ENCODE assay signal across 1 cellular context in genomic region chr5:612498-613424, GRCh38.
A peak's percentile ranks its signal among the peaks of the same experiment; 100 is the strongest.
TF ChIP-seq lines count a peak whose summit lies in the region.

No MANE protein-coding gene starts in this region.

TF ChIP-seq in K562, 482 proteins besides CTCF, POLR2A, EP300 and RAD21 (continued from another document):
- TF ChIP-seq E2F5 (CRISPR knock-in tag; IDR thresholded peaks at IDR 0.05) (no peak), MAZ (CRISPR knock-in tag; conservative IDR thresholded peaks at IDR 0.05 in 1 of 2, IDR thresholded peaks at IDR 0.05 in 1 of 2) (peak in 1 of 2 experiments; percentile 10; a peak in 1 of 4 replicates), NFATC3 (IDR thresholded peaks at IDR 0.05) (0 out of 2 replicates have a peak, but pooled peaks have one; percentile 28), SMC3 (conservative IDR thresholded peaks at IDR 0.05; ENCODE audit: insufficient read depth, low read depth, low read length) (no peak), ZNF444 (CRISPR knock-in tag; IDR thresholded peaks at IDR 0.05) (no peak), ZSCAN29 (IDR thresholded peaks at IDR 0.05) (peak; percentile 94), CBFA2T3 (IDR thresholded peaks at IDR 0.05) (no peak), ETV5 (CRISPR knock-in tag; IDR thresholded peaks at IDR 0.05; ENCODE audit: low read depth) (peak; percentile 68; the same call in 1 of the 2 replicates), ZNF561 (CRISPR knock-in tag; conservative IDR thresholded peaks at IDR 0.05) (no peak), ZKSCAN8 (CRISPR knock-in tag; IDR thresholded peaks at IDR 0.05) (no peak), ZNF318 (IDR thresholded peaks at IDR 0.05; ENCODE audit: borderline replicate concordance in 1 of 2, low read depth in 1 of 2) (no peak), MLLT1 (IDR thresholded peaks at IDR 0.05) (no peak), NFIC (IDR thresholded peaks at IDR 0.05) (peak; percentile 81), FOSL1 (tag; conservative IDR thresholded peaks at IDR 0.05) (no peak), TRIM28 (IDR thresholded peaks at IDR 0.05) (0 out of 2 replicates have a peak, but pooled peaks have one; percentile 73), RBBP5 (IDR thresholded peaks at IDR 0.05; ENCODE audit: borderline replicate concordance, insufficient read depth, low read length, poor library complexity, severe bottlenecking) (no peak), MYC (IDR thresholded peaks at IDR 0.05; ENCODE audit: low read depth, low read length) (peak; percentile 5; the same call in 1 of the 2 replicates), MYC (CRISPR knock-in tag; IDR thresholded peaks at IDR 0.05; ENCODE audit: borderline replicate concordance, low read depth) (no peak), ZC3H8 (IDR thresholded peaks at IDR 0.05) (no peak), ARID2 (IDR thresholded peaks at IDR 0.05) (0 out of 2 replicates have a peak, but pooled peaks have one; percentile 13), GTF2B (IDR thresholded peaks at IDR 0.05; ENCODE audit: extremely low read depth, insufficient read length) (no peak), SMARCB1 (IDR thresholded peaks at IDR 0.05; ENCODE audit: insufficient read length, low read depth) (no peak), MTA3 (IDR thresholded peaks at IDR 0.05; ENCODE audit: borderline replicate concordance) (peak; percentile 47; the same call in 1 of the 2 replicates), ZNF395 (CRISPR knock-in tag; IDR thresholded peaks at IDR 0.05) (no peak), ATF6 (CRISPR knock-in tag; IDR thresholded peaks at IDR 0.05) (peak; percentile 75; the same call in 1 of the 2 replicates), TBL1XR1 (IDR thresholded peaks at IDR 0.05; ENCODE audit: low read length in 2 of 2) (no peak), ZFX (CRISPR knock-in tag; IDR thresholded peaks at IDR 0.05) (peak; percentile 68), CBX3 (IDR thresholded peaks at IDR 0.05; ENCODE audit: borderline replicate concordance in 1 of 2, low read length in 2 of 2) (0 out of 3 replicates have a peak, but pooled peaks of 1 of the 2 experiments have one; percentile 84), ZNF717 (CRISPR knock-in tag; IDR thresholded peaks at IDR 0.05) (no peak), ZNF3 (CRISPR knock-in tag; IDR thresholded peaks at IDR 0.05) (no peak), FOS (IDR thresholded peaks at IDR 0.05; ENCODE audit: extremely low read depth, insufficient read length) (no peak), U2AF1 (optimal IDR thresholded peaks at IDR 0.05; ENCODE audit: low read depth, low read length) (no peak), NCOA1 (IDR thresholded peaks at IDR 0.05; ENCODE audit: low read depth) (no peak), ARID4B (CRISPR knock-in tag; IDR thresholded peaks at IDR 0.05) (peak; percentile 75; the same call in 1 of the 2 replicates), ZNF232 (CRISPR knock-in tag; IDR thresholded peaks at IDR 0.05) (no peak), ASH1L (IDR thresholded peaks at IDR 0.05; ENCODE audit: borderline replicate concordance, low read depth, partially characterized antibody) (no peak), SLC30A9 (CRISPR knock-in tag; IDR thresholded peaks at IDR 0.05) (no peak), CEBPB (tag; IDR thresholded peaks at IDR 0.05) (no peak), ZNF583 (CRISPR knock-in tag; IDR thresholded peaks at IDR 0.05) (no peak)
